8 cellular contexts compared by ENCODE assay signal in genomic region chr6:45420909-45421699, GRCh38. TPM values are rescaled to one million over a fixed set of nuclear protein-coding genes. Genes with fewer than 3 reads are reported as not detected.
A peak's percentile ranks its signal among the peaks of the same experiment; 100 is the strongest.
DNase-seq lines count a peak whose midpoint lies in the region; ATAC-seq and TF ChIP-seq lines count a peak whose summit lies in the region.

No MANE protein-coding gene starts in this region.

- H3K9ac ChIP-seq in BLaER1, result peak overlapping the region; percentile 20; the same call in 1 of the 2 replicates

- H3K4me3 ChIP-seq in BLaER1, result peak overlapping the region; percentile 66
- H3K4me3 ChIP-seq in LNCaP clone FGC (ENCODE audit: low read depth, low read length), result peak overlapping the region; percentile 50
- H3K4me3 ChIP-seq in coronary artery, result peak overlapping the region; percentile 76

- peak overlapping the region; percentile 86 to 95 for H3K27ac Mint-ChIP-seq in natural killer cell treated with Interleukin-12 subunit alpha and Interleukin-12 subunit beta and Interleukin-15 and Interleukin-18, amount 100 ng/mL, for 72 hours

- H3K27ac ChIP-seq in BLaER1 (no peak overlapping the region), coronary artery (peak overlapping the region in 1 of 2 donors; percentile 76)

- peaks cover 25 to 35% of the 10 kb centered on the region in 2 donors for H3K4me1 Mint-ChIP-seq in natural killer cell treated with Interleukin-12 subunit alpha and Interleukin-12 subunit beta and Interleukin-15 and Interleukin-18, amount 100 ng/mL, for 72 hours (ENCODE audit: low read depth in 2 of 2)

- peaks cover 61% of the 10 kb centered on the region for H4K20me1 ChIP-seq in BLaER1

- H3K4me2 ChIP-seq in BLaER1, result peak overlapping the region; percentile 95

- ATAC-seq in natural killer cell treated with Interleukin-12 subunit alpha and Interleukin-12 subunit beta and Interleukin-15 and Interleukin-18, amount 100 ng/mL, for 72 hours, result no peak
- ATAC-seq in GM21786 (IDR thresholded peaks at IDR 0.05; ENCODE audit: unreplicated experiment), result no peak

- no peaks in the 10 kb centered on the region for H3K9me3 Mint-ChIP-seq in natural killer cell treated with Interleukin-12 subunit alpha and Interleukin-12 subunit beta and Interleukin-15 and Interleukin-18, amount 100 ng/mL, for 72 hours

- DNase-seq in LNCaP clone FGC (ENCODE audit: low read depth), result no peak
- no peak for DNase-seq in coronary artery (ENCODE audit: low spot score)
- DNase-seq in natural killer cell treated with Interleukin-12 subunit alpha and Interleukin-12 subunit beta and Interleukin-15 and Interleukin-18, amount 100 ng/mL, for 72 hours (ENCODE audit: low spot score), result no peak
- DNase-seq in NCI-H128 (lab: John Stamatoyannopoulos, UW; ENCODE audit: unreplicated experiment), result no peak
- no peak for DNase-seq in ecto neural progenitor cell (ENCODE audit: low spot score)
- no peak for DNase-seq in NCI-H2081 treated with DMSO at 0.1 percent for 48 hours (lab: John Stamatoyannopoulos, UW)

- H3K36me3 Mint-ChIP-seq in natural killer cell treated with Interleukin-12 subunit alpha and Interleukin-12 subunit beta and Interleukin-15 and Interleukin-18, amount 100 ng/mL, for 72 hours, result no peaks in the 10 kb centered on the region

- no peaks in the 10 kb centered on the region for H3K9me3 ChIP-seq in BLaER1

- no peaks in the 10 kb centered on the region for H3K36me3 ChIP-seq in BLaER1

- no peak for TF ChIP-seq CTCF in LNCaP clone FGC (IDR thresholded peaks at IDR 0.05; ENCODE audit: control insufficient read depth, extremely low read depth, insufficient read depth)
- no peak for TF ChIP-seq CTCF in coronary artery (IDR thresholded peaks at IDR 0.05)

- H3K27me3 Mint-ChIP-seq in natural killer cell treated with Interleukin-12 subunit alpha and Interleukin-12 subunit beta and Interleukin-15 and Interleukin-18, amount 100 ng/mL, for 72 hours, result peaks cover 13 to 20% of the 10 kb centered on the region in 2 donors

- H3K27me3 ChIP-seq in BLaER1, result peaks cover 87% of the 10 kb centered on the region

- peak overlapping the region; percentile 98 for H3K4me3 Mint-ChIP-seq in natural killer cell treated with Interleukin-12 subunit alpha and Interleukin-12 subunit beta and Interleukin-15 and Interleukin-18, amount 100 ng/mL, for 72 hours

- H3K4me1 ChIP-seq in BLaER1, result peaks cover 25% of the 10 kb centered on the region

RNA-seq across cellular contexts. Expression of gene SUPT3H, which starts 43.4 kb away (rescaled TPM):
- 1 to 10 TPM; 5.3 to 9.6 TPM for total RNA-seq in natural killer cell treated with Interleukin-12 subunit alpha and Interleukin-12 subunit beta and Interleukin-15 and Interleukin-18, amount 100 ng/mL, for 72 hours
